23 cellular contexts compared by ENCODE assay signal in genomic region chr17:5719976-5720375, GRCh38.
"Had no signal": no experiment of that assay in that cellular context is flagged by ENCODE, and none has a peak within 500 bp of the region (broad histone marks: within the 10 kb centered on the region; RNA-seq: fewer than 3 reads in every experiment).

No MANE protein-coding gene starts in this region.

- H3K27ac Mint-ChIP-seq: naive thymus-derived CD4-positive, alpha-beta T cell; nephron had no signal

- ATAC-seq: esophagus mucosa; left cardiac atrium; left lung; naive thymus-derived CD4-positive, alpha-beta T cell; sciatic nerve; stimulated activated naive CD8-positive, alpha-beta T cell treated with anti-CD3 and anti-CD28 coated beads, Interleukin-15, amount 100 ng/mL, for 72 hours; upper lobe of right lung had no signal

- H3K9me3 ChIP-seq: prostate gland, right atrium auricular region, transverse colon, upper lobe of right lung, uterus had no signal

- H3K4me1 Mint-ChIP-seq: naive thymus-derived CD4-positive, alpha-beta T cell; nephron; stimulated activated naive CD8-positive, alpha-beta T cell treated with anti-CD3 and anti-CD28 coated beads, Interleukin-15, amount 100 ng/mL, for 72 hours had no signal

- DNase-seq: cortex of kidney; left cardiac atrium; left lung; mesendoderm; midbrain; naive thymus-derived CD4-positive, alpha-beta T cell; nucleus accumbens; stimulated activated CD4-positive, alpha-beta T cell treated with anti-CD3 and anti-CD28 coated beads, Interleukin-12 subunit alpha, Interleukin-12 subunit beta, amount 100 ng/mL, for 4 hours; stimulated activated CD4-positive, alpha-beta T cell treated with anti-CD3 and anti-CD28 coated beads, Interleukin-1b, Interleukin-23, amount 100 ng/mL, for 48 hours; stimulated activated CD4-positive, alpha-beta T cell treated with anti-CD3 and anti-CD28 coated beads, Interleukin-4, amount 100 ng/mL, for 1 hour; stimulated activated CD8-positive, alpha-beta memory T cell treated with anti-CD3 and anti-CD28 coated beads, Interleukin-4, amount 100 ng/mL, for 48 hours; stimulated activated naive CD4-positive, alpha-beta T cell; stimulated activated naive CD8-positive, alpha-beta T cell treated with anti-CD3 and anti-CD28 coated beads, Interleukin-15, amount 100 ng/mL, for 72 hours; transverse colon; upper lobe of right lung; uterus had no signal

- H3K4me3 ChIP-seq: left lung, prostate gland, right atrium auricular region, smooth muscle cell, suprapubic skin, transverse colon, upper lobe of right lung, uterus had no signal

- H3K36me3 ChIP-seq: left lung, prostate gland, right atrium auricular region, suprapubic skin, transverse colon, upper lobe of right lung, uterus had no signal

- H3K4me3 Mint-ChIP-seq: naive thymus-derived CD4-positive, alpha-beta T cell; nephron; stimulated activated naive CD8-positive, alpha-beta T cell treated with anti-CD3 and anti-CD28 coated beads, Interleukin-15, amount 100 ng/mL, for 72 hours had no signal

- H3K27ac ChIP-seq: left lung, prostate gland, right atrium auricular region, suprapubic skin, transverse colon, upper lobe of right lung, uterus had no signal

- H3K4me2 ChIP-seq: smooth muscle cell had no signal

- H3K4me1 ChIP-seq: left lung, prostate gland, suprapubic skin, transverse colon, upper lobe of right lung, uterus had no signal

- H3K27me3 ChIP-seq: right atrium auricular region, uterus had no signal
